15 cellular contexts compared by ENCODE assay signal in genomic region chr2:85411405-85411748, GRCh38. TPM values are rescaled to one million over a fixed set of nuclear protein-coding genes. Genes with fewer than 3 reads are reported as not detected.
DNase-seq lines count a peak whose midpoint lies in the region; ATAC-seq and TF ChIP-seq lines count a peak whose summit lies in the region.
"Had no signal": no experiment of that assay in that cellular context is flagged by ENCODE, and none has a peak within 500 bp of the region (broad histone marks: within the 10 kb centered on the region; RNA-seq: fewer than 3 reads in every experiment).

No MANE protein-coding gene starts in this region.

- intact Hi-C loops in Panc1 (cut with micrococcal nuclease; ENCODE audit: unreplicated experiment) = no loop called here
- intact Hi-C loops in tibial artery (cut with DNase I; ENCODE audit: low total_unique reads) = no loop called here

- H3K9me3 Mint-ChIP-seq in activated naive CD8-positive, alpha-beta T cell (ENCODE audit: low read depth) = no peaks in the 10 kb centered on the region
- no peaks in the 10 kb centered on the region for H3K9me3 Mint-ChIP-seq in activated naive CD8-positive, alpha-beta T cell treated with anti-CD3 and anti-CD28 coated beads, Interleukin-2, amount 50 U/mL, for 24 hours
- H3K9me3 Mint-ChIP-seq in memory B cell = no peaks in the 10 kb centered on the region

- no peaks in the 10 kb centered on the region for H3K36me3 ChIP-seq in Panc1 (ENCODE audit: control insufficient read depth, insufficient read depth, low read length)
- H3K36me3 ChIP-seq in tibial artery = no peaks in the 10 kb centered on the region
- H3K36me3 ChIP-seq: ovary had no signal

- H3K27me3 ChIP-seq in Panc1 (ENCODE audit: control insufficient read depth, insufficient read depth, low read length) (no peaks in the 10 kb centered on the region), tibial artery (no peaks in the 10 kb centered on the region)
- H3K27me3 ChIP-seq: ovary had no signal

- no peak for DNase-seq in activated naive CD8-positive, alpha-beta T cell treated with anti-CD3 and anti-CD28 coated beads, Interleukin-2, amount 50 U/mL, for 24 hours
- no peak for DNase-seq in Panc1 (ENCODE audit: low read depth, low spot score)
- no peak for DNase-seq in memory B cell (ENCODE audit: low spot score in 2 of 2)
- no peak for DNase-seq in tibial artery
- DNase-seq in GM10266 (ENCODE audit: extremely low spot score) = no peak
- DNase-seq: KG1, NCI-H1105 treated with DMSO at 0.1 percent for 48 hours, NCI-H2171, ovary had no signal

- H3K27ac ChIP-seq in Panc1 (ENCODE audit: low read length) = peak overlapping the region; percentile 67
- peak overlapping the region; percentile 67 to 68 for H3K27ac ChIP-seq in tibial artery
- H3K27ac ChIP-seq: ovary had no signal

- no peak overlapping the region for H3K27ac Mint-ChIP-seq in activated naive CD8-positive, alpha-beta T cell
- no peak overlapping the region for H3K27ac Mint-ChIP-seq in activated naive CD8-positive, alpha-beta T cell treated with anti-CD3 and anti-CD28 coated beads, Interleukin-2, amount 50 U/mL, for 24 hours
- peak overlapping the region; percentile 25 for H3K27ac Mint-ChIP-seq in memory B cell

- in situ Hi-C loops in Panc1 (cut with HindIII; ENCODE audit: low pct_unique_long_range_greater_than_20kb, low sequenced_read_pairs) = loop anchor here (25.0 kb wide), 1 partner anchor 126 kb away; the partner anchor contains the start of gene MAT2A

- ATAC-seq in activated naive CD8-positive, alpha-beta T cell treated with anti-CD3 and anti-CD28 coated beads, Interleukin-2, amount 50 U/mL, for 24 hours = no peak
- ATAC-seq in Panc1 (no peak), memory B cell (ENCODE audit: low read depth) (no peak), GM19455 (IDR thresholded peaks at IDR 0.05; ENCODE audit: unreplicated experiment) (no peak), GM21526 (IDR thresholded peaks at IDR 0.05; ENCODE audit: low FRiP score, unreplicated experiment) (no peak)
- ATAC-seq: esophagus mucosa had no signal

- CTCF ChIA-PET in Panc1 (lab: Charles Lee) = no interaction called here

- H3K27me3 Mint-ChIP-seq in activated naive CD8-positive, alpha-beta T cell = no peaks in the 10 kb centered on the region
- no peaks in the 10 kb centered on the region for H3K27me3 Mint-ChIP-seq in activated naive CD8-positive, alpha-beta T cell treated with anti-CD3 and anti-CD28 coated beads, Interleukin-2, amount 50 U/mL, for 24 hours
- H3K27me3 Mint-ChIP-seq in memory B cell = no peaks in the 10 kb centered on the region

- TF ChIP-seq CTCF in Panc1 (IDR thresholded peaks at IDR 0.05) (no peak), tibial artery (IDR thresholded peaks at IDR 0.05) (no peak), GM10266 (IDR thresholded peaks at IDR 0.05; ENCODE audit: control insufficient read depth, insufficient read depth, low read depth, missing control alignments) (no peak)

- H3K36me3 Mint-ChIP-seq in activated naive CD8-positive, alpha-beta T cell = no peaks in the 10 kb centered on the region
- no peaks in the 10 kb centered on the region for H3K36me3 Mint-ChIP-seq in activated naive CD8-positive, alpha-beta T cell treated with anti-CD3 and anti-CD28 coated beads, Interleukin-2, amount 50 U/mL, for 24 hours (ENCODE audit: low read depth)
- peaks cover 2% of the 10 kb centered on the region for H3K36me3 Mint-ChIP-seq in memory B cell

- H3K4me3 Mint-ChIP-seq in activated naive CD8-positive, alpha-beta T cell = peak overlapping the region; percentile 36
- no peak overlapping the region for H3K4me3 Mint-ChIP-seq in activated naive CD8-positive, alpha-beta T cell treated with anti-CD3 and anti-CD28 coated beads, Interleukin-2, amount 50 U/mL, for 24 hours
- H3K4me3 Mint-ChIP-seq in memory B cell = peak overlapping the region; percentile 87

- peaks cover 48% of the 10 kb centered on the region for H3K4me1 Mint-ChIP-seq in activated naive CD8-positive, alpha-beta T cell (ENCODE audit: low read depth)
- peaks cover 75% of the 10 kb centered on the region for H3K4me1 Mint-ChIP-seq in activated naive CD8-positive, alpha-beta T cell treated with anti-CD3 and anti-CD28 coated beads, Interleukin-2, amount 50 U/mL, for 24 hours
- peaks cover 35% of the 10 kb centered on the region for H3K4me1 Mint-ChIP-seq in memory B cell

- H3K4me1 ChIP-seq in Panc1 (ENCODE audit: control insufficient read depth, insufficient read depth, low read length) (peaks cover 34% of the 10 kb centered on the region), tibial artery (peaks cover 0 to 44% (median 36%) of the 10 kb centered on the region in 4 donors)

- POLR2A ChIA-PET in Panc1 (lab: Charles Lee) = no interaction called here

- H3K4me3 ChIP-seq in Panc1 (ENCODE audit: low read depth in 2 of 2, low read length in 2 of 2) = no peak overlapping the region
- no peak overlapping the region for H3K4me3 ChIP-seq in tibial artery
- H3K4me3 ChIP-seq: coronary artery, ovary had no signal

- H3K9me3 ChIP-seq in Panc1 (ENCODE audit: control insufficient read depth, insufficient read depth, low read depth, low read length) (no peaks in the 10 kb centered on the region), tibial artery (no peaks in the 10 kb centered on the region)
- H3K9me3 ChIP-seq: ovary had no signal

- BruUV-seq in Panc1 (replicated peaks; lab: Mats Ljungman, UMichigan) = no TSS peak

RNA-seq across cellular contexts. Expression of gene CAPG, which starts 1.2 kb away (rescaled TPM):
- total RNA-seq in Panc1 (2021; ENCODE audit: unreplicated experiment) = 202 TPM
- polyA plus RNA-seq in Panc1 (2012; ENCODE audit: insufficient read length) = 510 TPM

RNA-seq across cellular contexts. Expression of gene SH2D6, which starts 7.1 kb away (rescaled TPM):
- total RNA-seq in Panc1 (2021; ENCODE audit: unreplicated experiment) = 3.3 TPM
- 3.3 TPM for polyA plus RNA-seq in Panc1 (2012; ENCODE audit: insufficient read length)
- total RNA-seq: skeletal muscle tissue had no signal

RNA-seq across cellular contexts. Expression of gene ELMOD3, which starts 56.8 kb away (rescaled TPM):
- 14.8 TPM for total RNA-seq in Panc1 (2021; ENCODE audit: unreplicated experiment)
- polyA plus RNA-seq in Panc1 (2012; ENCODE audit: insufficient read length) = 18.8 TPM

RNA-seq across cellular contexts. Expression of gene RETSAT, which starts 57.0 kb away (rescaled TPM):
- total RNA-seq in Panc1 (2021; ENCODE audit: unreplicated experiment) = 50.9 TPM
- 45.0 TPM for polyA plus RNA-seq in Panc1 (2012; ENCODE audit: insufficient read length)
